Comparison of ENCODE assay signal across 21 cellular contexts in the genomic region with DNA sequence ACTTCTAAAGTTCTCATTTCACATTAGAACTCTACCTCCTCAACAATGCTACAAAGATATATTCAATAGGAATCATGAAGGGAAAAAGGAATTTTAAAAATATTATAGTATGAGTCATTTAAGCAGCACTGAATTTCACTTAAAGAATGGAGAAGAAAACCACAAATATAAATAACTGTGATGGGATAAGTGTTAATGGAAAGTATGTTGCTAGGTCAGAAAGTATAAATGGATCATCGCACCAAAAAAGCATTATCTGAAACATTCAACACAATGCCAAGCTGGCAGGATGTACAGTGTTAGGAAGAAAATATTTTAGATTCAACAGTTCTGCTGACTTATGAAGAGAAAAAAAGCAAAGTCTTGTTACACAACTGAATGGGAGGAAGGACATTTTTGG.
DNase-seq lines count a peak whose midpoint lies in the region; ATAC-seq and TF ChIP-seq lines count a peak whose summit lies in the region.
"Had no signal": no experiment of that assay in that cellular context is flagged by ENCODE, and none has a peak within 500 bp of the region (broad histone marks: within the 10 kb centered on the region; RNA-seq: fewer than 3 reads in every experiment).

No MANE protein-coding gene starts in this region.

- DNase-seq in GM04503 (ENCODE audit: low read depth): peak; percentile 79
- peak; percentile 88 for DNase-seq in fibroblast of the aortic adventitia (ENCODE audit: low read depth)
- DNase-seq in stromal cell of bone marrow (ENCODE audit: low read depth): peak; percentile 54
- no peak for DNase-seq in ureter (ENCODE audit: low spot score)
- DNase-seq in right lobe of liver: no peak
- DNase-seq in NCI-H2081 (lab: John Stamatoyannopoulos, UW): no peak
- DNase-seq: activated CD4-positive, alpha-beta T cell treated with anti-CD3 and anti-CD28 coated beads, Interleukin-2, amount 50 U/mL, for 48 hours; activated naive CD8-positive, alpha-beta T cell treated with anti-CD3 and anti-CD28 coated beads for 36 hours; activated T-cell treated with anti-CD3 and anti-CD28 coated beads, Interleukin-2, amount 50 U/mL, for 1 hour; CD4-positive, alpha-beta T cell; mucosa of descending colon; NCI-H1930; NCI-H510A; sigmoid colon; stimulated activated CD4-positive, alpha-beta T cell treated with anti-CD3 and anti-CD28 coated beads, Interleukin-4, amount 100 ng/mL, for 1 hour; T-helper 1 cell had no signal

- TF ChIP-seq CTCF in fibroblast of the aortic adventitia (IDR thresholded peaks at IDR 0.05; ENCODE audit: insufficient read depth, low read length) (no peak), right lobe of liver (IDR thresholded peaks at IDR 0.05) (no peak)

- no peaks in the 10 kb centered on the region for H3K27me3 ChIP-seq in right lobe of liver
- H3K27me3 ChIP-seq: gastroesophageal sphincter, sigmoid colon had no signal

- no peaks in the 10 kb centered on the region for H3K9me3 ChIP-seq in right lobe of liver
- H3K9me3 ChIP-seq: gastroesophageal sphincter, mucosa of descending colon, sigmoid colon had no signal

- H3K4me1 ChIP-seq in right lobe of liver: no peaks in the 10 kb centered on the region
- H3K4me1 ChIP-seq: gastroesophageal sphincter, sigmoid colon had no signal

- H3K36me3 ChIP-seq in right lobe of liver: no peaks in the 10 kb centered on the region
- H3K36me3 ChIP-seq: sigmoid colon had no signal

- intact Hi-C loops in right lobe of liver (cut with DNase I): no loop called here

- ATAC-seq in SK-N-SH treated with all-trans-retinoic acid at 6 μM for 48 hours (peak; percentile 84), right lobe of liver (no peak)
- ATAC-seq: gastroesophageal sphincter, HepG2, left lobe of liver, mucosa of descending colon had no signal

- 86% methylated on average over 1 of the region's 1 CpG for WGBS in right lobe of liver (ENCODE audit: insufficient coverage, low coverage, low lambda C conversion rate, missing lambda C conversion rate)

- H3K27ac ChIP-seq in right lobe of liver: no peak overlapping the region
- H3K27ac ChIP-seq: gastroesophageal sphincter, sigmoid colon, VCaP had no signal

- no peak for TF ChIP-seq POLR2A in right lobe of liver (IDR thresholded peaks at IDR 0.05)

- H3K4me3 ChIP-seq in fibroblast of the aortic adventitia (ENCODE audit: low read depth, low read length): no peak overlapping the region
- no peak overlapping the region for H3K4me3 ChIP-seq in right lobe of liver
- H3K4me3 ChIP-seq: gastroesophageal sphincter, mucosa of descending colon, sigmoid colon had no signal

TF ChIP-seq in SK-N-SH treated with all-trans-retinoic acid at 6 μM for 48 hours, 23 proteins besides CTCF, POLR2A, EP300 and RAD21:
- TF ChIP-seq SNAI2 (CRISPR knock-in tag; IDR thresholded peaks at IDR 0.05): no peak
- no peak for TF ChIP-seq CSDC2 (CRISPR knock-in tag; IDR thresholded peaks at IDR 0.05)
- TF ChIP-seq ISL1 (CRISPR knock-in tag; IDR thresholded peaks at IDR 0.05): 0 out of 2 replicates have a peak, but pooled peaks have one; percentile 17
TF ChIP-seq in SK-N-SH treated with all-trans-retinoic acid at 6 μM for 48 hours: peak in this region for 1.

Comparison
In these comparisons a context has a peak if more than half of its experiments do, and no peak if none do; other contexts are left out.
1. DNase-seq: peak in GM04503 (single experiment), fibroblast of the aortic adventitia (single experiment) and stromal cell of bone marrow (single experiment); none in ureter (single experiment), right lobe of liver (0 of 3) and NCI-H2081 (0 of 2).